In genomic region chr17:9905902-9906301, GRCh38 we compare ENCODE assay signal across 8 cellular contexts. TPM values are rescaled to one million over a fixed set of nuclear protein-coding genes. Genes with fewer than 3 reads are reported as not detected.
A peak's percentile ranks its signal among the peaks of the same experiment; 100 is the strongest.
DNase-seq lines count a peak whose midpoint lies in the region; ATAC-seq and TF ChIP-seq lines count a peak whose summit lies in the region.

No MANE protein-coding gene starts in this region.

- no peaks in the 10 kb centered on the region for H3K9me3 Mint-ChIP-seq in T-cell

- peaks cover 0 to 13% of the 10 kb centered on the region in 2 donors for H3K27me3 Mint-ChIP-seq in T-cell

- no peak overlapping the region for H3K4me3 Mint-ChIP-seq in T-cell

- no peaks in the 10 kb centered on the region for H3K9me3 ChIP-seq in ascending aorta
- no peaks in the 10 kb centered on the region for H3K9me3 ChIP-seq in liver (ENCODE audit: control insufficient read depth in 4 of 4, low read length in 3 of 4)

- H3K4me1 ChIP-seq in ascending aorta: no peaks in the 10 kb centered on the region
- H3K4me1 ChIP-seq in liver (ENCODE audit: control insufficient read depth in 4 of 4, insufficient read depth in 4 of 4, low read length in 3 of 4): no peaks in the 10 kb centered on the region

- 16% methylated on average over 4 of the region's 4 CpGs for WGBS in liver

- H3K27ac ChIP-seq in ascending aorta (no peak overlapping the region), liver (ENCODE audit: low read depth in 1 of 2, low read length in 2 of 2) (no peak overlapping the region)

- H3K4me3 ChIP-seq in ascending aorta (no peak overlapping the region), liver (ENCODE audit: low read depth in 1 of 3, low read length in 3 of 3) (no peak overlapping the region)

- ATAC-seq in HG02885 (IDR thresholded peaks at IDR 0.05; ENCODE audit: poor library complexity, unreplicated experiment): peak; percentile 50
- ATAC-seq in GM19467 (IDR thresholded peaks at IDR 0.05; ENCODE audit: unreplicated experiment): no peak
- no peak for ATAC-seq in T-cell (replicated peaks in 1 of 4)

- TF ChIP-seq CTCF in ascending aorta (IDR thresholded peaks at IDR 0.05) (peak in 2 of 3 experiments; percentile 16 to 18), liver (IDR thresholded peaks at IDR 0.05; ENCODE audit: low read depth, low read length, missing input control) (peak; percentile 36)

- H3K27me3 ChIP-seq in ascending aorta (no peaks in the 10 kb centered on the region), liver (ENCODE audit: control insufficient read depth in 4 of 4, insufficient read depth in 4 of 4, low read length in 3 of 4) (peaks cover 0 to 5% (median 3%) of the 10 kb centered on the region in 4 donors)

- no peaks in the 10 kb centered on the region for H3K36me3 Mint-ChIP-seq in T-cell

- no peaks in the 10 kb centered on the region for H3K4me1 Mint-ChIP-seq in T-cell

- peak in 1 of 2 donors; percentile 32 for TF ChIP-seq RAD21 in liver (IDR thresholded peaks at IDR 0.05)

- POLR2A ChIA-PET in T-cell (lab: Charles Lee): no interaction called here

- no peak overlapping the region for H3K27ac Mint-ChIP-seq in T-cell

- H3K36me3 ChIP-seq in ascending aorta (no peaks in the 10 kb centered on the region), liver (ENCODE audit: control insufficient read depth in 4 of 4, insufficient read depth in 3 of 4, low read depth in 1 of 4, low read length in 3 of 4) (no peaks in the 10 kb centered on the region)

- CTCF ChIA-PET in T-cell (lab: Charles Lee): no interaction called here

- H3K9ac ChIP-seq in liver (ENCODE audit: low read depth in 1 of 2, low read length in 2 of 2): no peak overlapping the region

- intact Hi-C loops in ascending aorta (cut with DNase I): no loop called here

- DNase-seq in EL (peak; percentile 22), ascending aorta (ENCODE audit: low spot score in 2 of 2) (no peak), T-cell (no peak), DMS79 treated with DMSO at 0.1 percent for 48 hours (lab: John Stamatoyannopoulos, UW) (no peak), GF-D8 (lab: John Stamatoyannopoulos, UW) (no peak)

TF ChIP-seq in liver, 16 proteins besides CTCF, POLR2A, EP300 and RAD21:
- no peak for TF ChIP-seq FOXA2 (IDR thresholded peaks at IDR 0.05)
- no peak for TF ChIP-seq JUND (IDR thresholded peaks at IDR 0.05)
- TF ChIP-seq FOXA1 (IDR thresholded peaks at IDR 0.05): no peak
- TF ChIP-seq RXRA (IDR thresholded peaks at IDR 0.05): no peak
- no peak for TF ChIP-seq ATF3 (IDR thresholded peaks at IDR 0.05)
- TF ChIP-seq REST (IDR thresholded peaks at IDR 0.05): no peak
- TF ChIP-seq GABPA (IDR thresholded peaks at IDR 0.05 in 1 of 2, conservative IDR thresholded peaks at IDR 0.05 in 1 of 2): no peak
- TF ChIP-seq TAF1 (conservative IDR thresholded peaks at IDR 0.05): no peak
- no peak for TF ChIP-seq MAX (IDR thresholded peaks at IDR 0.05)

RNA-seq across cellular contexts. Expression of gene RCVRN, which starts 0.8 kb away (rescaled TPM):
- total RNA-seq in ascending aorta (not detected), liver (not detected), T-cell (under 1 TPM in 1 of 5 donors, not detected in 4; 0.37 TPM)
- not detected for polyA plus RNA-seq in liver
